23 cellular contexts compared by ENCODE assay signal in the genomic region with DNA sequence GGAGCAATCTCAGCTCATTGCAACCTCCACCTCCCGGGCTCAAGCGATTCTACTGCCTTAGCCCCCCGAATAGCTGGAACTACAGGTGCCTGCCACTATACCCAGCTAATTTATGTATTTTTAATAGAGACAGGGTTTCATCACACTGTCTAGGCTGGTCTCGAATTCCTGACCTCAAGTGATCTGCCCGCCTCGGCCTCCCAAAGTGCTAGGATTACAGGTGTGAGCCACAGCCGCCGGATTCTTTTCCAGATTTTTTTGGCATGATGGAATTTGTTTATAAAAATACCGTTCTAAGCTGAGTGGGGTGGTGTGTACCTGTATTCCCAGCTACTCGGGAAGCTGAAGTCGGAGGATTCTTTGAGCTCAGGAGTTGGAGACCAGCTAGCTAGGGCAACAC. TPM values are rescaled to one million over a fixed set of nuclear protein-coding genes. Genes with fewer than 3 reads are reported as not detected.
DNase-seq lines count a peak whose midpoint lies in the region; ATAC-seq, FAIRE-seq and TF ChIP-seq lines count a peak whose summit lies in the region.
"Had no signal": no experiment of that assay in that cellular context is flagged by ENCODE, and none has a peak within 500 bp of the region (broad histone marks: within the 10 kb centered on the region; RNA-seq: fewer than 3 reads in every experiment).

No MANE protein-coding gene starts in this region.

- H3K27me3 ChIP-seq in Karpas-422 (ENCODE audit: low read length) (no peaks in the 10 kb centered on the region), H1 (replicated peaks in 1 of 4; ENCODE audit: control insufficient read depth in 3 of 4, extremely low read depth in 1 of 4, insufficient read depth in 3 of 4, low read length in 3 of 4) (no peaks in the 10 kb centered on the region)
- H3K27me3 ChIP-seq: BLaER1 treated with 17β-estradiol and CSF1 and Interleukin-3, amounts not matched to agents 10 nM and 100 nM had no signal

- H4K20me1 ChIP-seq in Karpas-422 (ENCODE audit: insufficient read depth, low read depth, low read length) (no peaks in the 10 kb centered on the region), H1 (replicated peaks in 1 of 2; ENCODE audit: control insufficient read depth in 1 of 2, insufficient read depth in 2 of 2, low read length in 2 of 2) (no peaks in the 10 kb centered on the region)
- H4K20me1 ChIP-seq: BLaER1 treated with 17β-estradiol and CSF1 and Interleukin-3, amounts not matched to agents 10 nM and 100 nM had no signal

- TF ChIP-seq CTCF in HEK293 (tag by site-specific recombination; IDR thresholded peaks at IDR 0.05): no peak
- TF ChIP-seq CTCF in H1 (IDR thresholded peaks at IDR 0.05; ENCODE audit: control extremely low read depth in 1 of 3, insufficient read depth in 1 of 3, low read depth in 1 of 3, low read length in 3 of 3): no peak
- TF ChIP-seq CTCF in mucosa of descending colon (IDR thresholded peaks at IDR 0.05): no peak

- H4K91ac ChIP-seq in H1 (replicated peaks; ENCODE audit: insufficient read length, low read length): no peak overlapping the region

- no peak overlapping the region for H2AFZ ChIP-seq in Karpas-422 (ENCODE audit: low read length)
- no peak overlapping the region for H2AFZ ChIP-seq in H1 (ENCODE audit: low read length)

- no peak overlapping the region for H3K23ac ChIP-seq in H1 (ENCODE audit: insufficient read length)

- no peak for TF ChIP-seq RAD21 in H1 (IDR thresholded peaks at IDR 0.05 in 1 of 2, conservative IDR thresholded peaks at IDR 0.05 in 1 of 2; ENCODE audit: low read depth in 2 of 2, low read length in 2 of 2)

- POLR2A ChIA-PET in HEK293 (lab: Yijun Ruan, JAX) (interaction anchor here (0.9 kb wide), 1 partner anchor 15 kb away, joined by 4 read pairs; no protein-coding TSS in a partner anchor), H1 (lab: Charles Lee; ENCODE audit: partially characterized antibody) (interaction anchor here (0.9 to 1.4 kb wide), 2 partner anchors 15 to 25 kb away, joined by 3 to 5 read pairs; no protein-coding TSS in a partner anchor)

- H4K5ac ChIP-seq in H1 (ENCODE audit: insufficient read length, low read depth, low read length): no peak overlapping the region

- H3K79me1 ChIP-seq in H1 (ENCODE audit: low read depth, low read length): no peaks in the 10 kb centered on the region

- no peak overlapping the region for H2BK12ac ChIP-seq in H1 (ENCODE audit: low read depth, low read length)

- H3K4me2 ChIP-seq in Karpas-422 (ENCODE audit: low read depth, low read length, poor library complexity, severe bottlenecking) (no peak overlapping the region), H1 (ENCODE audit: insufficient read depth in 1 of 2, low read depth in 2 of 2, low read length in 2 of 2) (no peak overlapping the region)
- H3K4me2 ChIP-seq: A549 had no signal

- H3K36me3 ChIP-seq in HEK293 (ENCODE audit: control insufficient read depth in 2 of 2, insufficient read depth in 1 of 2, low read length in 2 of 2): no peaks in the 10 kb centered on the region
- H3K36me3 ChIP-seq in Karpas-422 (ENCODE audit: insufficient read depth, low read length): no peaks in the 10 kb centered on the region
- no peaks in the 10 kb centered on the region for H3K36me3 ChIP-seq in H1 (ENCODE audit: control insufficient read depth in 2 of 4, insufficient read depth in 4 of 4, low read length in 3 of 4)
- H3K36me3 ChIP-seq in mucosa of descending colon (ENCODE audit: low read depth): no peaks in the 10 kb centered on the region
- H3K36me3 ChIP-seq: BLaER1 treated with 17β-estradiol and CSF1 and Interleukin-3, amounts not matched to agents 10 nM and 100 nM had no signal

- no peaks in the 10 kb centered on the region for H3K23me2 ChIP-seq in H1 (ENCODE audit: low read depth, low read length)

- peak overlapping the region; percentile 35; the same call in 1 of the 2 replicates for H4K8ac ChIP-seq in H1 (ENCODE audit: extremely low read depth, insufficient read depth, low read length)

- intact Hi-C loops in mucosa of descending colon (cut with DNase I, micrococcal nuclease): no loop called here
- intact Hi-C loops in Right ventricle myocardium superior (cut with DNase I): no loop called here
- intact Hi-C loops in head of caudate nucleus (cut with DNase I): no loop called here

- H3K9me2 ChIP-seq in Karpas-422 (replicated peaks; ENCODE audit: insufficient read depth, low read length): no peaks in the 10 kb centered on the region

- 86% methylated on average over 11 of the region's 11 CpGs; no CpG with 5 or more reads in 1 of the 2 experiments for WGBS in H1 (ENCODE audit: extremely low coverage in 1 of 2, insufficient coverage in 1 of 2, insufficient read length in 1 of 2, insufficient replicate concordance in 2 of 2, low coverage in 1 of 2, low lambda C conversion rate in 2 of 2, missing lambda C conversion rate in 1 of 2), 2 experiments

- DNase-seq in Karpas-422 (peak; percentile 26), H1 (ENCODE audit: low read depth in 1 of 2, low spot score in 2 of 2) (no peak), left kidney (ENCODE audit: low read depth, low spot score) (peak; percentile 32), mucosa of descending colon (no peak), Right ventricle myocardium superior (no peak), head of caudate nucleus (no peak), NCI-H1092 treated with DMSO at 0.1 percent for 48 hours (lab: John Stamatoyannopoulos, UW) (no peak)
- DNase-seq: AML-193; Caco-2; Calu3; CD4-positive, alpha-beta T cell; CD8-positive, alpha-beta T cell; DMS79 treated with DMSO at 0.1 percent for 48 hours; GF-D8 had no signal

- H3K4ac ChIP-seq in H1 (replicated peaks; ENCODE audit: insufficient read length, low read depth, low read length): no peak overlapping the region

- CTCF ChIA-PET in HEK293 (lab: Yijun Ruan, JAX) (interaction anchor here (0.7 to 1.2 kb wide), 3 partner anchors 11 to 106 kb away, joined by 3 to 5 read pairs (median 5); no protein-coding TSS in a partner anchor), H1 (lab: Charles Lee; ENCODE audit: partially characterized antibody) (interaction anchor here (0.7 to 1.5 kb wide), 6 partner anchors 13 to 32 kb away, joined by 3 to 11 read pairs (median 3); no protein-coding TSS in a partner anchor)

- H3K4me3 ChIP-seq in HEK293 (ENCODE audit: low read depth, low read length) (no peak overlapping the region), Karpas-422 (ENCODE audit: low read length) (no peak overlapping the region), H1 (ENCODE audit: extremely low read depth in 1 of 4, insufficient read depth in 2 of 4, low read depth in 3 of 4, low read length in 4 of 4) (no peak overlapping the region), mucosa of descending colon (no peak overlapping the region)
- H3K4me3 ChIP-seq: A549; BLaER1 treated with 17β-estradiol and CSF1 and Interleukin-3, amounts not matched to agents 10 nM and 100 nM had no signal

- ATAC-seq in mucosa of descending colon (no peak), Right ventricle myocardium superior (ENCODE audit: poor library complexity) (no peak)
- ATAC-seq: A549; CD8-positive, alpha-beta T cell had no signal

- TF ChIP-seq POLR2A in H1 (IDR thresholded peaks at IDR 0.05; ENCODE audit: control extremely low read depth in 1 of 2, low read depth in 2 of 2, low read length in 2 of 2): no peak

- H3K79me2 ChIP-seq in Karpas-422 (ENCODE audit: low read length): no peaks in the 10 kb centered on the region
- H3K79me2 ChIP-seq in H1 (ENCODE audit: control insufficient read depth in 1 of 2, insufficient read depth in 2 of 2, low read length in 2 of 2): no peaks in the 10 kb centered on the region

- H3K14ac ChIP-seq in H1 (ENCODE audit: insufficient read length): no peak overlapping the region

- no peak overlapping the region for H2BK120ac ChIP-seq in H1 (replicated peaks; ENCODE audit: low read depth, low read length)

- no peak overlapping the region for H3K18ac ChIP-seq in H1 (ENCODE audit: extremely low read depth, low read length)

- H2BK5ac ChIP-seq in H1 (ENCODE audit: low read depth, low read length): no peak overlapping the region

- TF ChIP-seq EP300 in H1 (IDR thresholded peaks at IDR 0.05; ENCODE audit: borderline replicate concordance in 1 of 2, low read depth in 2 of 2, low read length in 2 of 2): no peak

- no peak overlapping the region for H2AK5ac ChIP-seq in H1 (ENCODE audit: low read depth, low read length)

- H3K9ac ChIP-seq in Karpas-422 (ENCODE audit: low read length) (no peak overlapping the region), H1 (replicated peaks in 1 of 4; ENCODE audit: extremely low read depth in 1 of 4, low read depth in 3 of 4, low read length in 3 of 4) (no peak overlapping the region)
- H3K9ac ChIP-seq: BLaER1 treated with 17β-estradiol and CSF1 and Interleukin-3, amounts not matched to agents 10 nM and 100 nM had no signal

- no peak overlapping the region for H3K27ac ChIP-seq in HEK293 (ENCODE audit: extremely low read depth, low read depth, low read length)
- H3K27ac ChIP-seq in Karpas-422 (ENCODE audit: low read length): no peak overlapping the region
- H3K27ac ChIP-seq in H1 (ENCODE audit: low read depth, low read length): no peak overlapping the region
- H3K27ac ChIP-seq: 22Rv1; A549; BLaER1 treated with 17β-estradiol and CSF1 and Interleukin-3, amounts not matched to agents 10 nM and 100 nM; C4-2B had no signal

- H3K56ac ChIP-seq in H1 (replicated peaks; ENCODE audit: insufficient read length, low read depth, low read length): no peak overlapping the region

- no peak for FAIRE-seq in H1 (lab: Jason Lieb, UNC)
- FAIRE-seq: A549, D721Med, G401.6, GM12891, GM19239 had no signal

- H2BK20ac ChIP-seq in H1 (ENCODE audit: low read length): no peak overlapping the region

- H3K4me1 ChIP-seq in HEK293 (ENCODE audit: control insufficient read depth, insufficient read depth, low read length) (no peaks in the 10 kb centered on the region), Karpas-422 (ENCODE audit: low read length) (peaks cover 3% of the 10 kb centered on the region), H1 (replicated peaks in 1 of 4; ENCODE audit: control insufficient read depth in 3 of 4, insufficient read depth in 4 of 4, low read length in 3 of 4) (no peaks in the 10 kb centered on the region), mucosa of descending colon (ENCODE audit: low read depth) (peaks cover 2% of the 10 kb centered on the region)
- H3K4me1 ChIP-seq: A549, Caco-2 had no signal

- no peaks in the 10 kb centered on the region for H3K9me3 ChIP-seq in HEK293 (ENCODE audit: control insufficient read depth, insufficient read depth, low read depth, low read length)
- no peaks in the 10 kb centered on the region for H3K9me3 ChIP-seq in Karpas-422 (ENCODE audit: low read length)
- no peaks in the 10 kb centered on the region for H3K9me3 ChIP-seq in H1 (ENCODE audit: insufficient read depth in 2 of 2, low read depth in 1 of 2, low read length in 1 of 2)
- no peaks in the 10 kb centered on the region for H3K9me3 ChIP-seq in mucosa of descending colon
- H3K9me3 ChIP-seq: A549, Caco-2 had no signal

- no peak overlapping the region for H2BK15ac ChIP-seq in H1 (ENCODE audit: low read length)

RNA-seq across cellular contexts. Expression of a gene that starts 6.0 kb away (rescaled TPM):
- total RNA-seq in Karpas-422 (2014; rRNA removed; shearing (Covaris generic); ENCODE audit: low replicate concordance): 7.0 and 15.2 TPM in 2 replicates
- 43.7 and 51.4 TPM in 2 replicates for total RNA-seq in H1 (2021; fragmentation: NEBNext Ultra II Directional; extraction: Animal tissue kit (Norgen Biotek cat#: 25700))
- polyA plus RNA-seq in H1 (2011; rRNA removed): 39.6 and 68.7 TPM in 2 replicates
- polyA plus RNA-seq in H1 (2011; cell fraction: cytosol; rRNA removed): 38.0 TPM
- polyA plus RNA-seq in H1 (2011; cell fraction: nucleus; rRNA removed): 60.1 TPM
- polyA plus RNA-seq in H1 (2012, experiment 1 of 2): 43.5 to 57.9 TPM (median 44.9 TPM) in 4 replicates
- 64.1 TPM for polyA plus RNA-seq in H1 (2012, experiment 2 of 2)
- 33.0 TPM for polyA plus RNA-seq in H1 (2013, experiment 1 of 2)
- 29.6 TPM for polyA plus RNA-seq in H1 (2013, experiment 2 of 2)
- 19.1 and 31.9 TPM in 2 replicates for polyA minus RNA-seq in H1 (2011; rRNA and poly(A)+ RNA removed)
- 38.1 TPM for polyA minus RNA-seq in H1 (2011; cell fraction: cytosol; rRNA and poly(A)+ RNA removed)
- 26.4 TPM for polyA minus RNA-seq in H1 (2011; cell fraction: nucleus; rRNA and poly(A)+ RNA removed)
- total RNA-seq in mucosa of descending colon (100 to 1,000 TPM in 1 of 3 donors, 10 to 100 TPM in 2; 63.0 to 119 (median 93.5) TPM), Right ventricle myocardium superior (46.4 TPM)

RNA-seq across cellular contexts. Expression of a gene that starts 20.4 kb away (rescaled TPM):
- not detected in 2 replicates for total RNA-seq in Karpas-422 (2014; rRNA removed; shearing (Covaris generic); ENCODE audit: low replicate concordance)
- 8.6 and 8.7 TPM in 2 replicates for total RNA-seq in H1 (2021; fragmentation: NEBNext Ultra II Directional; extraction: Animal tissue kit (Norgen Biotek cat#: 25700))
- polyA plus RNA-seq in H1 (2011; rRNA removed): 2.4 and 3.6 TPM in 2 replicates
- 2.7 TPM for polyA plus RNA-seq in H1 (2011; cell fraction: cytosol; rRNA removed)
- polyA plus RNA-seq in H1 (2011; cell fraction: nucleus; rRNA removed): 2.3 TPM
- polyA plus RNA-seq in H1 (2012, experiment 1 of 2): 2.7 to 3.3 TPM (median 2.9 TPM) in 4 replicates
- polyA plus RNA-seq in H1 (2012, experiment 2 of 2): 2.2 TPM
- 14.0 TPM for polyA plus RNA-seq in H1 (2013, experiment 1 of 2)
- polyA plus RNA-seq in H1 (2013, experiment 2 of 2): 16.1 TPM
- polyA minus RNA-seq in H1 (2011; rRNA and poly(A)+ RNA removed): 0.46 and 0.63 TPM in 2 replicates
- polyA minus RNA-seq in H1 (2011; cell fraction: cytosol; rRNA and poly(A)+ RNA removed): 1.8 TPM
- 2.0 TPM for polyA minus RNA-seq in H1 (2011; cell fraction: nucleus; rRNA and poly(A)+ RNA removed)
- under 1 TPM in 2 of 3 donors, not detected in 1; 0.23 to 0.31 TPM for total RNA-seq in mucosa of descending colon
- total RNA-seq in Right ventricle myocardium superior: 0.13 TPM
- total RNA-seq: Calu3 had no signal

RNA-seq across cellular contexts. Expression of a gene that starts 28.1 kb away (rescaled TPM):
- total RNA-seq in Karpas-422 (2014; rRNA removed; shearing (Covaris generic); ENCODE audit: low replicate concordance): 30.0 and 41.7 TPM in 2 replicates
- 45.2 and 50.1 TPM in 2 replicates for total RNA-seq in H1 (2021; fragmentation: NEBNext Ultra II Directional; extraction: Animal tissue kit (Norgen Biotek cat#: 25700))
- polyA plus RNA-seq in H1 (2011; rRNA removed): 14.2 and 19.4 TPM in 2 replicates
- 33.2 TPM for polyA plus RNA-seq in H1 (2011; cell fraction: cytosol; rRNA removed)
- polyA plus RNA-seq in H1 (2011; cell fraction: nucleus; rRNA removed): 150 TPM
- polyA plus RNA-seq in H1 (2012, experiment 1 of 2): 44.9 to 63.2 TPM (median 53.9 TPM) in 4 replicates
- 23.4 TPM for polyA plus RNA-seq in H1 (2012, experiment 2 of 2)
- 28.4 TPM for polyA plus RNA-seq in H1 (2013, experiment 1 of 2)
- polyA plus RNA-seq in H1 (2013, experiment 2 of 2): 25.8 TPM
- polyA minus RNA-seq in H1 (2011; rRNA and poly(A)+ RNA removed): 7.6 and 14.2 TPM in 2 replicates
- 31.2 TPM for polyA minus RNA-seq in H1 (2011; cell fraction: cytosol; rRNA and poly(A)+ RNA removed)
- polyA minus RNA-seq in H1 (2011; cell fraction: nucleus; rRNA and poly(A)+ RNA removed): 36.1 TPM
- total RNA-seq in mucosa of descending colon (10 to 100 TPM; 12.0 to 23.3 (median 17.0) TPM), Right ventricle myocardium superior (10.4 TPM)

RNA-seq across cellular contexts. Expression of a gene that starts 31.1 kb away (rescaled TPM):
- 2.3 and 3.7 TPM in 2 replicates for total RNA-seq in Karpas-422 (2014; rRNA removed; shearing (Covaris generic); ENCODE audit: low replicate concordance)
- total RNA-seq in H1 (2021; fragmentation: NEBNext Ultra II Directional; extraction: Animal tissue kit (Norgen Biotek cat#: 25700)): 2.6 and 3.0 TPM in 2 replicates
- polyA plus RNA-seq in H1 (2011; rRNA removed): 4.0 and 4.2 TPM in 2 replicates
- 4.6 TPM for polyA plus RNA-seq in H1 (2011; cell fraction: cytosol; rRNA removed)
- polyA plus RNA-seq in H1 (2011; cell fraction: nucleus; rRNA removed): 2.4 TPM
- polyA plus RNA-seq in H1 (2012, experiment 1 of 2): 2.8 to 4.1 TPM (median 2.9 TPM) in 4 replicates
- polyA plus RNA-seq in H1 (2012, experiment 2 of 2): 2.1 TPM
- polyA plus RNA-seq in H1 (2013, experiment 1 of 2): 1.4 TPM
- 1.3 TPM for polyA plus RNA-seq in H1 (2013, experiment 2 of 2)
- 0.91 and 0.93 TPM in 2 replicates for polyA minus RNA-seq in H1 (2011; rRNA and poly(A)+ RNA removed)
- polyA minus RNA-seq in H1 (2011; cell fraction: cytosol; rRNA and poly(A)+ RNA removed): 1.8 TPM
- polyA minus RNA-seq in H1 (2011; cell fraction: nucleus; rRNA and poly(A)+ RNA removed): 1.1 TPM
- total RNA-seq in mucosa of descending colon (10 to 100 TPM in 2 of 3 donors, 1 to 10 TPM in 1; 6.1 to 12.1 (median 11.9) TPM), Right ventricle myocardium superior (6.9 TPM)

RNA-seq across cellular contexts. Expression of a gene that starts 34.5 kb away (rescaled TPM):
- 25.0 and 53.9 TPM in 2 replicates for total RNA-seq in Karpas-422 (2014; rRNA removed; shearing (Covaris generic); ENCODE audit: low replicate concordance)
- total RNA-seq in H1 (2021; fragmentation: NEBNext Ultra II Directional; extraction: Animal tissue kit (Norgen Biotek cat#: 25700)): 80.6 and 82.0 TPM in 2 replicates
- polyA plus RNA-seq in H1 (2011; rRNA removed): 106 and 117 TPM in 2 replicates
- polyA plus RNA-seq in H1 (2011; cell fraction: cytosol; rRNA removed): 81.3 TPM
- polyA plus RNA-seq in H1 (2011; cell fraction: nucleus; rRNA removed): 97.7 TPM
- 81.4 to 108 TPM (median 98.2 TPM) in 4 replicates for polyA plus RNA-seq in H1 (2012, experiment 1 of 2)
- 70.3 TPM for polyA plus RNA-seq in H1 (2012, experiment 2 of 2)
- 39.6 TPM for polyA plus RNA-seq in H1 (2013, experiment 1 of 2)
- 36.8 TPM for polyA plus RNA-seq in H1 (2013, experiment 2 of 2)
- polyA minus RNA-seq in H1 (2011; rRNA and poly(A)+ RNA removed): 139 and 176 TPM in 2 replicates
- polyA minus RNA-seq in H1 (2011; cell fraction: cytosol; rRNA and poly(A)+ RNA removed): 86.8 TPM
- polyA minus RNA-seq in H1 (2011; cell fraction: nucleus; rRNA and poly(A)+ RNA removed): 53.1 TPM
- total RNA-seq in mucosa of descending colon (10 to 100 TPM; 57.5 to 75.7 (median 61.0) TPM), Right ventricle myocardium superior (78.3 TPM)

Comparison
In these comparisons a context has a peak if more than half of its experiments do, and no peak if none do; other contexts are left out.
1. DNase-seq: peak in Karpas-422 (single experiment) and left kidney (single experiment); none in H1 (0 of 2), mucosa of descending colon (0 of 3), Right ventricle myocardium superior (single experiment), head of caudate nucleus (0 of 42) and NCI-H1092 treated with DMSO at 0.1 percent for 48 hours (single experiment).